18 cellular contexts compared by ENCODE assay signal in genomic region chr16:89826531-89827382, GRCh38. TPM values are rescaled to one million over a fixed set of nuclear protein-coding genes. Genes with fewer than 3 reads are reported as not detected.
DNase-seq lines count a peak whose midpoint lies in the region; ATAC-seq, FAIRE-seq and TF ChIP-seq lines count a peak whose summit lies in the region.
"Had no signal": no experiment of that assay in that cellular context is flagged by ENCODE, and none has a peak within 500 bp of the region (broad histone marks: within the 10 kb centered on the region; RNA-seq: fewer than 3 reads in every experiment).

No MANE protein-coding gene starts in this region.

- peaks cover 4% of the 10 kb centered on the region; the same call in 1 of the 2 replicates for H3K36me3 Mint-ChIP-seq in WTC11
- H3K36me3 Mint-ChIP-seq in mesothelial cell of epicardium, result no peaks in the 10 kb centered on the region
- H3K36me3 Mint-ChIP-seq: naive B cell; stimulated activated memory B cell treated with anti-CD40 and anti-IgM and Interleukin-4, amounts not matched to agents 10 μg/mL and 1 μg/mL and 100 μg/mL, for 72 hours had no signal

- H3K9ac ChIP-seq in HepG2 (ENCODE audit: insufficient read depth, low read depth, low read length), result peak overlapping the region; percentile 92

- in situ Hi-C loops in HepG2 (cut with HindIII; ENCODE audit: extremely low pct_ligation_motif_present, low pct_unique_long_range_greater_than_20kb), result no loop called here

- no TSS peak for BruUV-seq in HepG2 (replicated peaks; lab: Mats Ljungman, UMichigan)

- H2AFZ ChIP-seq in HepG2 (ENCODE audit: low read length), result no peak overlapping the region

- 0 out of 2 replicates have a peak, but pooled peaks cover 7% of the 10 kb centered on the region for H4K20me1 ChIP-seq in HepG2 (ENCODE audit: insufficient read depth, low read length)

- H3K27me3 Mint-ChIP-seq in WTC11 (ENCODE audit: low read depth), result no peaks in the 10 kb centered on the region; the same call in 1 of the 2 replicates
- H3K27me3 Mint-ChIP-seq in mesothelial cell of epicardium (ENCODE audit: low read depth), result peaks cover 3% of the 10 kb centered on the region

- peaks cover 33% of the 10 kb centered on the region for H3K4me1 Mint-ChIP-seq in WTC11
- H3K4me1 Mint-ChIP-seq in mesothelial cell of epicardium, result peaks cover 23% of the 10 kb centered on the region

- POLR2A ChIA-PET in HepG2 (lab: Yijun Ruan, JAX), result interaction anchor here (0.8 to 1.9 kb wide), 4 partner anchors 8 to 96 kb away, joined by 3 to 19 read pairs (median 4); partner anchors contain the start of genes TCF25 and TUBB3
- POLR2A ChIA-PET in WTC11 (lab: Charles Lee), result interaction anchor here (0.7 kb wide), 1 partner anchor 10 kb away, joined by 5 read pairs; the partner anchor contains the start of gene FANCA

- no peak for TF ChIP-seq RAD21 in HepG2 (CRISPR knock-in tag; IDR thresholded peaks at IDR 0.05)

- DNase-seq in HepG2 (ENCODE audit: low spot score), result no peak
- no peak for DNase-seq in right lobe of liver
- DNase-seq in WTC11 (ENCODE audit: low spot score), result no peak
- no peak for DNase-seq in mesothelial cell of epicardium (ENCODE audit: low spot score in 2 of 2, unreplicated experiment in 2 of 2)
- DNase-seq in amygdala (lab: John Stamatoyannopoulos, UW), result no peak
- no peak for DNase-seq in OCI-M1 (lab: John Stamatoyannopoulos, UW)
- no peak for DNase-seq in SKM-1 (lab: John Stamatoyannopoulos, UW; ENCODE audit: unreplicated experiment)
- DNase-seq: activated CD4-positive, alpha-beta T cell treated with anti-CD3 and anti-CD28 coated beads for 48 hours; activated T-cell treated with anti-CD3 and anti-CD28 coated beads, Interleukin-2, amount 50 U/mL, for 72 hours; COR-L47; naive B cell; NCI-H187; NCI-H510A treated with DMSO at 0.1 percent for 48 hours had no signal

- ATAC-seq in HepG2 (no peak), right lobe of liver (no peak), WTC11 (no peak), GM18498 (IDR thresholded peaks at IDR 0.05; ENCODE audit: unreplicated experiment) (no peak)
- ATAC-seq: activated T-cell treated with anti-CD3 and anti-CD28 coated beads, Interleukin-2, amount 50 U/mL, for 72 hours; stimulated activated memory B cell treated with anti-CD40 and anti-IgM and Interleukin-4, amounts not matched to agents 10 μg/mL and 1 μg/mL and 100 μg/mL, for 72 hours had no signal

- H3K4me1 ChIP-seq in HepG2 (ENCODE audit: insufficient read depth, low read length) (peaks cover 81% of the 10 kb centered on the region), right lobe of liver (peaks cover 0 to 14% (median 0%) of the 10 kb centered on the region in 4 donors)
- H3K4me1 ChIP-seq: colonic mucosa had no signal

- H3K9me3 ChIP-seq in HepG2 (ENCODE audit: low read length), result no peaks in the 10 kb centered on the region
- H3K9me3 ChIP-seq in right lobe of liver, result no peaks in the 10 kb centered on the region
- H3K9me3 ChIP-seq: adrenal gland, colonic mucosa had no signal

- peak overlapping the region; percentile 78 for H3K4me3 Mint-ChIP-seq in WTC11
- peak overlapping the region; percentile 37 for H3K4me3 Mint-ChIP-seq in mesothelial cell of epicardium
- H3K4me3 Mint-ChIP-seq: stimulated activated memory B cell treated with anti-CD40 and anti-IgM and Interleukin-4, amounts not matched to agents 10 μg/mL and 1 μg/mL and 100 μg/mL, for 72 hours had no signal

- TF ChIP-seq EP300 in HepG2 (IDR thresholded peaks at IDR 0.05; ENCODE audit: low read depth in 2 of 2, low read length in 2 of 2) (no peak), HepG2 (CRISPR knock-in tag; IDR thresholded peaks at IDR 0.05; ENCODE audit: borderline replicate concordance) (no peak)

- TF ChIP-seq POLR2A in HepG2 (IDR thresholded peaks at IDR 0.05; ENCODE audit: insufficient read depth in 1 of 2, low read depth in 2 of 2, low read length in 2 of 2), result no peak
- TF ChIP-seq POLR2A in right lobe of liver (IDR thresholded peaks at IDR 0.05), result no peak

- H3K27ac Mint-ChIP-seq in WTC11 (no peak overlapping the region), mesothelial cell of epicardium (no peak overlapping the region)
- H3K27ac Mint-ChIP-seq: activated T-cell treated with anti-CD3 and anti-CD28 coated beads, Interleukin-2, amount 50 U/mL, for 72 hours; naive B cell; stimulated activated memory B cell treated with anti-CD40 and anti-IgM and Interleukin-4, amounts not matched to agents 10 μg/mL and 1 μg/mL and 100 μg/mL, for 72 hours had no signal

- CTCF ChIA-PET in HepG2 (lab: Yijun Ruan, JAX; ENCODE audit: low intra/inter-chr PET ratio, low total read pairs), result no interaction called here
- CTCF ChIA-PET in WTC11 (lab: Charles Lee), result no interaction called here

- H3K27me3 ChIP-seq in HepG2 (ENCODE audit: control insufficient read depth in 1 of 2, insufficient read depth in 2 of 2, low read length in 2 of 2), result no peaks in the 10 kb centered on the region; a peak in 1 of 5 replicates
- no peaks in the 10 kb centered on the region for H3K27me3 ChIP-seq in right lobe of liver
- H3K27me3 ChIP-seq: adrenal gland, colonic mucosa had no signal

- no peak for TF ChIP-seq CTCF in HepG2 (CRISPR knock-in tag; IDR thresholded peaks at IDR 0.05)
- no peak for TF ChIP-seq CTCF in right lobe of liver (IDR thresholded peaks at IDR 0.05)
- no peak for TF ChIP-seq CTCF in WTC11 (IDR thresholded peaks at IDR 0.05)
- TF ChIP-seq CTCF in mesothelial cell of epicardium (IDR thresholded peaks at IDR 0.05; ENCODE audit: unreplicated experiment), result no peak

- peak overlapping the region; percentile 89 for H3K4me2 ChIP-seq in HepG2 (ENCODE audit: low read depth, low read length)

- 87% methylated on average over 26 of the region's 26 CpGs for WGBS in HepG2 (ENCODE audit: low lambda C conversion rate)
- 82% methylated on average over 17 of the region's 26 CpGs for WGBS in right lobe of liver (ENCODE audit: insufficient coverage, low coverage, low lambda C conversion rate, missing lambda C conversion rate)

- no peak overlapping the region for H3K4me3 ChIP-seq in HepG2 (replicated peaks in 1 of 3; ENCODE audit: insufficient read depth in 1 of 3, low read depth in 2 of 3, low read length in 3 of 3)
- H3K4me3 ChIP-seq in right lobe of liver, result no peak overlapping the region

- no peak for FAIRE-seq in HepG2 (lab: Jason Lieb, UNC)
- FAIRE-seq: H1 had no signal

- intact Hi-C loops in HepG2 (cut with micrococcal nuclease; ENCODE audit: unreplicated experiment) (loop anchor here (10.0 kb wide), 1 partner anchor 122 kb away; the partner anchor contains the start of gene SPATA2L), right lobe of liver (cut with DNase I) (loop anchor here in 1 of 2 donors (5.0 kb wide), 1 partner anchor 46 kb away; the partner anchor contains the start of gene TCF25)

- H3K36me3 ChIP-seq in HepG2 (replicated peaks in 1 of 2; ENCODE audit: control insufficient read depth in 1 of 2, insufficient read depth in 2 of 2, low read length in 2 of 2) (no peaks in the 10 kb centered on the region), right lobe of liver (no peaks in the 10 kb centered on the region)
- H3K36me3 ChIP-seq: adrenal gland, colonic mucosa had no signal

- H3K27ac ChIP-seq in HepG2 (ENCODE audit: extremely low read length, insufficient read depth, low read length), result peak overlapping the region; percentile 94
- H3K27ac ChIP-seq in right lobe of liver, result peak overlapping the region in 1 of 3 donors; percentile 93

- no peaks in the 10 kb centered on the region for H3K9me3 Mint-ChIP-seq in WTC11
- H3K9me3 Mint-ChIP-seq in mesothelial cell of epicardium, result no peaks in the 10 kb centered on the region
- H3K9me3 Mint-ChIP-seq: activated T-cell treated with anti-CD3 and anti-CD28 coated beads, Interleukin-2, amount 50 U/mL, for 72 hours; naive B cell; stimulated activated memory B cell treated with anti-CD40 and anti-IgM and Interleukin-4, amounts not matched to agents 10 μg/mL and 1 μg/mL and 100 μg/mL, for 72 hours had no signal

- peaks cover 32% of the 10 kb centered on the region for H3K79me2 ChIP-seq in HepG2 (ENCODE audit: insufficient read depth, low read length)

RNA-seq across cellular contexts. Expression of gene SPIRE2, which starts 1.5 kb away (rescaled TPM):
- total RNA-seq in HepG2 (2016; rRNA removed; fragmentation: Illumina TruSeq; extraction: Trizol) (7.6 and 13.3 TPM in 2 replicates), right lobe of liver (1 to 10 TPM; 4.8 to 7.8 (median 6.1) TPM), WTC11 (2021) (19.7 to 21.1 TPM (median 20.5 TPM) in 3 replicates), mesothelial cell of epicardium (4.9 to 6.8 TPM (median 5.5 TPM) in 3 replicates)
- total RNA-seq in HepG2 (2016; cell fraction: cytosol; rRNA removed; fragmentation: Illumina TruSeq; extraction: Trizol; ENCODE audit: low read depth), result 7.4 and 7.6 TPM in 2 replicates
- 6.9 and 15.0 TPM in 2 replicates for total RNA-seq in HepG2 (2016; cell fraction: insoluble cytoplasmic fraction; rRNA removed; fragmentation: Illumina TruSeq; extraction: Trizol)
- total RNA-seq in HepG2 (2016; cell fraction: membrane; rRNA removed; fragmentation: Illumina TruSeq; extraction: Trizol), result 13.7 and 13.8 TPM in 2 replicates
- total RNA-seq in HepG2 (2016; cell fraction: nucleus; rRNA removed; fragmentation: Illumina TruSeq; extraction: Trizol), result 16.9 and 26.9 TPM in 2 replicates
- 37.5 and 55.7 TPM in 2 replicates for polyA plus RNA-seq in HepG2 (2011; rRNA removed)
- polyA plus RNA-seq in HepG2 (2011; cell fraction: cytosol; rRNA removed), result 29.8 and 35.9 TPM in 2 replicates
- 186 and 193 TPM in 2 replicates for polyA plus RNA-seq in HepG2 (2011; cell fraction: nucleus; rRNA removed)
- polyA plus RNA-seq in HepG2 (2012), result 30.1 and 41.7 TPM in 2 replicates
- 5.5 and 5.7 TPM in 2 replicates for polyA plus RNA-seq in HepG2 (2016; cell fraction: cytosol; fragmentation: Illumina TruSeq; extraction: Trizol; ENCODE audit: low read depth)
- polyA plus RNA-seq in HepG2 (2016; cell fraction: insoluble cytoplasmic fraction; fragmentation: Illumina TruSeq; extraction: Trizol; ENCODE audit: low read depth), result 9.8 and 12.7 TPM in 2 replicates
- polyA plus RNA-seq in HepG2 (2016; cell fraction: membrane; fragmentation: Illumina TruSeq; extraction: Trizol; ENCODE audit: low read depth), result 11.2 and 11.5 TPM in 2 replicates
- polyA plus RNA-seq in HepG2 (2016; cell fraction: nucleus; fragmentation: Illumina TruSeq; extraction: Trizol; ENCODE audit: insufficient read depth, low read depth), result 72.0 and 77.2 TPM in 2 replicates
- 39.8 and 51.7 TPM in 2 replicates for polyA minus RNA-seq in HepG2 (2011; rRNA and poly(A)+ RNA removed; ENCODE audit: low replicate concordance)
- polyA minus RNA-seq in HepG2 (2011; cell fraction: cytosol; rRNA and poly(A)+ RNA removed), result 21.2 and 22.1 TPM in 2 replicates
- 47.1 and 54.0 TPM in 2 replicates for polyA minus RNA-seq in HepG2 (2011; cell fraction: nucleus; rRNA and poly(A)+ RNA removed)

RNA-seq across cellular contexts. Expression of gene FANCA, which starts 10.3 kb away (rescaled TPM):
- total RNA-seq in HepG2 (2016; rRNA removed; fragmentation: Illumina TruSeq; extraction: Trizol), result 45.7 and 106 TPM in 2 replicates
- 46.6 and 48.3 TPM in 2 replicates for total RNA-seq in HepG2 (2016; cell fraction: cytosol; rRNA removed; fragmentation: Illumina TruSeq; extraction: Trizol; ENCODE audit: low read depth)
- 43.7 and 101 TPM in 2 replicates for total RNA-seq in HepG2 (2016; cell fraction: insoluble cytoplasmic fraction; rRNA removed; fragmentation: Illumina TruSeq; extraction: Trizol)
- total RNA-seq in HepG2 (2016; cell fraction: membrane; rRNA removed; fragmentation: Illumina TruSeq; extraction: Trizol), result 27.1 and 30.3 TPM in 2 replicates
- total RNA-seq in HepG2 (2016; cell fraction: nucleus; rRNA removed; fragmentation: Illumina TruSeq; extraction: Trizol), result 179 and 193 TPM in 2 replicates
- 77.9 and 88.0 TPM in 2 replicates for polyA plus RNA-seq in HepG2 (2011; rRNA removed)
- polyA plus RNA-seq in HepG2 (2011; cell fraction: cytosol; rRNA removed), result 20.9 and 33.5 TPM in 2 replicates
- polyA plus RNA-seq in HepG2 (2011; cell fraction: nucleus; rRNA removed), result 552 and 945 TPM in 2 replicates
- polyA plus RNA-seq in HepG2 (2012), result 51.2 and 57.6 TPM in 2 replicates
- 6.7 and 7.8 TPM in 2 replicates for polyA plus RNA-seq in HepG2 (2016; cell fraction: cytosol; fragmentation: Illumina TruSeq; extraction: Trizol; ENCODE audit: low read depth)
- 40.2 and 46.3 TPM in 2 replicates for polyA plus RNA-seq in HepG2 (2016; cell fraction: insoluble cytoplasmic fraction; fragmentation: Illumina TruSeq; extraction: Trizol; ENCODE audit: low read depth)
- polyA plus RNA-seq in HepG2 (2016; cell fraction: membrane; fragmentation: Illumina TruSeq; extraction: Trizol; ENCODE audit: low read depth), result 13.5 and 16.8 TPM in 2 replicates
- polyA plus RNA-seq in HepG2 (2016; cell fraction: nucleus; fragmentation: Illumina TruSeq; extraction: Trizol; ENCODE audit: insufficient read depth, low read depth), result 471 and 532 TPM in 2 replicates
- polyA minus RNA-seq in HepG2 (2011; rRNA and poly(A)+ RNA removed; ENCODE audit: low replicate concordance), result 118 and 216 TPM in 2 replicates
- 14.8 and 19.6 TPM in 2 replicates for polyA minus RNA-seq in HepG2 (2011; cell fraction: cytosol; rRNA and poly(A)+ RNA removed)
- 151 and 196 TPM in 2 replicates for polyA minus RNA-seq in HepG2 (2011; cell fraction: nucleus; rRNA and poly(A)+ RNA removed)
- 10 to 100 TPM in 1 of 6 experiments, 1 to 10 TPM in 5; 4.5 to 12.7 (median 8.3) TPM for total RNA-seq in right lobe of liver
- 90.5 to 98.7 TPM (median 90.8 TPM) in 3 replicates for total RNA-seq in WTC11 (2021)
- total RNA-seq in mesothelial cell of epicardium, result 37.3 to 50.8 TPM (median 46.2 TPM) in 3 replicates

RNA-seq across cellular contexts. Expression of gene TCF25, which starts 46.6 kb away (rescaled TPM):
- total RNA-seq in HepG2 (2016; rRNA removed; fragmentation: Illumina TruSeq; extraction: Trizol), result 98.4 and 138 TPM in 2 replicates
- total RNA-seq in HepG2 (2016; cell fraction: cytosol; rRNA removed; fragmentation: Illumina TruSeq; extraction: Trizol; ENCODE audit: low read depth), result 70.6 and 87.2 TPM in 2 replicates
- total RNA-seq in HepG2 (2016; cell fraction: insoluble cytoplasmic fraction; rRNA removed; fragmentation: Illumina TruSeq; extraction: Trizol), result 75.7 and 144 TPM in 2 replicates
- total RNA-seq in HepG2 (2016; cell fraction: membrane; rRNA removed; fragmentation: Illumina TruSeq; extraction: Trizol), result 50.6 and 58.6 TPM in 2 replicates
- total RNA-seq in HepG2 (2016; cell fraction: nucleus; rRNA removed; fragmentation: Illumina TruSeq; extraction: Trizol), result 110 and 124 TPM in 2 replicates
- polyA plus RNA-seq in HepG2 (2011; rRNA removed), result 206 and 274 TPM in 2 replicates
- polyA plus RNA-seq in HepG2 (2011; cell fraction: cytosol; rRNA removed), result 65.2 and 80.6 TPM in 2 replicates
- 1,625 and 1,754 TPM in 2 replicates for polyA plus RNA-seq in HepG2 (2011; cell fraction: nucleus; rRNA removed)
- 188 and 209 TPM in 2 replicates for polyA plus RNA-seq in HepG2 (2012)
- polyA plus RNA-seq in HepG2 (2016; cell fraction: cytosol; fragmentation: Illumina TruSeq; extraction: Trizol; ENCODE audit: low read depth), result 17.8 and 22.1 TPM in 2 replicates
- 69.5 and 77.6 TPM in 2 replicates for polyA plus RNA-seq in HepG2 (2016; cell fraction: insoluble cytoplasmic fraction; fragmentation: Illumina TruSeq; extraction: Trizol; ENCODE audit: low read depth)
- 24.7 and 32.6 TPM in 2 replicates for polyA plus RNA-seq in HepG2 (2016; cell fraction: membrane; fragmentation: Illumina TruSeq; extraction: Trizol; ENCODE audit: low read depth)
- polyA plus RNA-seq in HepG2 (2016; cell fraction: nucleus; fragmentation: Illumina TruSeq; extraction: Trizol; ENCODE audit: insufficient read depth, low read depth), result 312 and 330 TPM in 2 replicates
- 107 and 121 TPM in 2 replicates for polyA minus RNA-seq in HepG2 (2011; rRNA and poly(A)+ RNA removed; ENCODE audit: low replicate concordance)
- 35.2 and 43.3 TPM in 2 replicates for polyA minus RNA-seq in HepG2 (2011; cell fraction: cytosol; rRNA and poly(A)+ RNA removed)
- 166 and 179 TPM in 2 replicates for polyA minus RNA-seq in HepG2 (2011; cell fraction: nucleus; rRNA and poly(A)+ RNA removed)
- total RNA-seq in right lobe of liver, result 10 to 100 TPM; 66.6 to 91.6 (median 77.9) TPM
- total RNA-seq in WTC11 (2021), result 113 to 155 TPM (median 127 TPM) in 3 replicates
- total RNA-seq in mesothelial cell of epicardium, result 304 to 323 TPM (median 313 TPM) in 3 replicates

Comparison
In these comparisons a context has a peak if more than half of its experiments do, and no peak if none do; other contexts are left out.
1. Of the 50 proteins assayed by ChIP-seq in both HepG2 and WTC11: peak only in HepG2: FOXP4; only in WTC11: none; in both: none; in neither: 48; mixed calls (peak in some experiments, not most) for 1.